Comparison of ENCODE assay signal across 1 cellular context in the genomic region with DNA sequence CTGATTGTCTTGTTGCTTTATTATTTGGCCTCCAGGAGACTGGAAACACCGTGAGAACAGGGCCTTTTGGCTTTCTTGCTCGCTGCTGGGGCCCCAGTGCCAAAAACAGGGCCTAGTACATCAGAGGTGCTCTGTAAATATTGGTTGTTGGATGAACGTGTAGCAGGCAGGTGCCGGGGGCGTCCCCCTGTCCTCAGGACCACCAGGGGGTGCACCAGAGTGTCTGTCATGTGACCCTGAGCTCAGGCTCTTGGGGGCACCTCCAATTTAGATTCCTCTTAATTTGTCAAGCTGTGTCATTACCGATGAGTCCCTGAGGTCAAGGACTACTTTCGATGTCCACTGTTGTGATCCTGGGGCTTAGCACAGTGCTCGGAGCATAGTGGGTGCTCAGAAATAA.
TF ChIP-seq lines count a peak whose summit lies in the region.

No MANE protein-coding gene starts in this region.

TF ChIP-seq in WTC11, 78 proteins besides CTCF, POLR2A, EP300 and RAD21 (continued from another document):
- no peak for TF ChIP-seq ZNF263 (CRISPR knock-in tag; IDR thresholded peaks at IDR 0.05; ENCODE audit: low read depth)
- TF ChIP-seq KAT7 (CRISPR knock-in tag; IDR thresholded peaks at IDR 0.05; ENCODE audit: borderline replicate concordance): no peak
- TF ChIP-seq, protein P1, sequence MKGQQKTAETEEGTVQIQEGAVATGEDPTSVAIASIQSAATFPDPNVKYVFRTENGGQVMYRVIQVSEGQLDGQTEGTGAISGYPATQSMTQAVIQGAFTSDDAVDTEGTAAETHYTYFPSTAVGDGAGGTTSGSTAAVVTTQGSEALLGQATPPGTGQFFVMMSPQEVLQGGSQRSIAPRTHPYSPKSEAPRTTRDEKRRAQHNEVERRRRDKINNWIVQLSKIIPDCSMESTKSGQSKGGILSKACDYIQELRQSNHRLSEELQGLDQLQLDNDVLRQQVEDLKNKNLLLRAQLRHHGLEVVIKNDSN (CRISPR knock-in tag; IDR thresholded peaks at IDR 0.05): 0 out of 2 replicates have a peak, but pooled peaks have one; percentile 52
- no peak for TF ChIP-seq MXD4 (CRISPR knock-in tag; IDR thresholded peaks at IDR 0.05; ENCODE audit: borderline replicate concordance)
- TF ChIP-seq, protein P2, sequence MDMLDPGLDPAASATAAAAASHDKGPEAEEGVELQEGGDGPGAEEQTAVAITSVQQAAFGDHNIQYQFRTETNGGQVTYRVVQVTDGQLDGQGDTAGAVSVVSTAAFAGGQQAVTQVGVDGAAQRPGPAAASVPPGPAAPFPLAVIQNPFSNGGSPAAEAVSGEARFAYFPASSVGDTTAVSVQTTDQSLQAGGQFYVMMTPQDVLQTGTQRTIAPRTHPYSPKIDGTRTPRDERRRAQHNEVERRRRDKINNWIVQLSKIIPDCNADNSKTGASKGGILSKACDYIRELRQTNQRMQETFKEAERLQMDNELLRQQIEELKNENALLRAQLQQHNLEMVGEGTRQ (CRISPR knock-in tag; IDR thresholded peaks at IDR 0.05): peak; percentile 73
- TF ChIP-seq FOXJ3 (CRISPR knock-in tag; IDR thresholded peaks at IDR 0.05; ENCODE audit: borderline replicate concordance): no peak
- TF ChIP-seq, protein P3, sequence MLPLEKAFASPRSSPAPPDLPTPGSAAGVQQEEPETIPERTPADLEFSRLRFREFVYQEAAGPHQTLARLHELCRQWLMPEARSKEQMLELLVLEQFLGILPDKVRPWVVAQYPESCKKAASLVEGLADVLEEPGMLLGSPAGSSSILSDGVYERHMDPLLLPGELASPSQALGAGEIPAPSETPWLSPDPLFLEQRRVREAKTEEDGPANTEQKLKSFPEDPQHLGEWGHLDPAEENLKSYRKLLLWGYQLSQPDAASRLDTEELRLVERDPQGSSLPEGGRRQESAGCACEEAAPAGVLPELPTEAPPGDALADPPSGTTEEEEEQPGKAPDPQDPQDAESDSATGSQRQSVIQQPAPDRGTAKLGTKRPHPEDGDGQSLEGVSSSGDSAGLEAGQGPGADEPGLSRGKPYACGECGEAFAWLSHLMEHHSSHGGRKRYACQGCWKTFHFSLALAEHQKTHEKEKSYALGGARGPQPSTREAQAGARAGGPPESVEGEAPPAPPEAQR (CRISPR knock-in tag; IDR thresholded peaks at IDR 0.05): no peak
